1 cellular context compared by ENCODE assay signal in genomic region chr1:201709564-201710295, GRCh38.
TF ChIP-seq lines count a peak whose summit lies in the region.

No MANE protein-coding gene starts in this region.

TF ChIP-seq in GM23338, 12 proteins besides CTCF, POLR2A, EP300 and RAD21 (continued from another document):
- TF ChIP-seq, protein P1, sequence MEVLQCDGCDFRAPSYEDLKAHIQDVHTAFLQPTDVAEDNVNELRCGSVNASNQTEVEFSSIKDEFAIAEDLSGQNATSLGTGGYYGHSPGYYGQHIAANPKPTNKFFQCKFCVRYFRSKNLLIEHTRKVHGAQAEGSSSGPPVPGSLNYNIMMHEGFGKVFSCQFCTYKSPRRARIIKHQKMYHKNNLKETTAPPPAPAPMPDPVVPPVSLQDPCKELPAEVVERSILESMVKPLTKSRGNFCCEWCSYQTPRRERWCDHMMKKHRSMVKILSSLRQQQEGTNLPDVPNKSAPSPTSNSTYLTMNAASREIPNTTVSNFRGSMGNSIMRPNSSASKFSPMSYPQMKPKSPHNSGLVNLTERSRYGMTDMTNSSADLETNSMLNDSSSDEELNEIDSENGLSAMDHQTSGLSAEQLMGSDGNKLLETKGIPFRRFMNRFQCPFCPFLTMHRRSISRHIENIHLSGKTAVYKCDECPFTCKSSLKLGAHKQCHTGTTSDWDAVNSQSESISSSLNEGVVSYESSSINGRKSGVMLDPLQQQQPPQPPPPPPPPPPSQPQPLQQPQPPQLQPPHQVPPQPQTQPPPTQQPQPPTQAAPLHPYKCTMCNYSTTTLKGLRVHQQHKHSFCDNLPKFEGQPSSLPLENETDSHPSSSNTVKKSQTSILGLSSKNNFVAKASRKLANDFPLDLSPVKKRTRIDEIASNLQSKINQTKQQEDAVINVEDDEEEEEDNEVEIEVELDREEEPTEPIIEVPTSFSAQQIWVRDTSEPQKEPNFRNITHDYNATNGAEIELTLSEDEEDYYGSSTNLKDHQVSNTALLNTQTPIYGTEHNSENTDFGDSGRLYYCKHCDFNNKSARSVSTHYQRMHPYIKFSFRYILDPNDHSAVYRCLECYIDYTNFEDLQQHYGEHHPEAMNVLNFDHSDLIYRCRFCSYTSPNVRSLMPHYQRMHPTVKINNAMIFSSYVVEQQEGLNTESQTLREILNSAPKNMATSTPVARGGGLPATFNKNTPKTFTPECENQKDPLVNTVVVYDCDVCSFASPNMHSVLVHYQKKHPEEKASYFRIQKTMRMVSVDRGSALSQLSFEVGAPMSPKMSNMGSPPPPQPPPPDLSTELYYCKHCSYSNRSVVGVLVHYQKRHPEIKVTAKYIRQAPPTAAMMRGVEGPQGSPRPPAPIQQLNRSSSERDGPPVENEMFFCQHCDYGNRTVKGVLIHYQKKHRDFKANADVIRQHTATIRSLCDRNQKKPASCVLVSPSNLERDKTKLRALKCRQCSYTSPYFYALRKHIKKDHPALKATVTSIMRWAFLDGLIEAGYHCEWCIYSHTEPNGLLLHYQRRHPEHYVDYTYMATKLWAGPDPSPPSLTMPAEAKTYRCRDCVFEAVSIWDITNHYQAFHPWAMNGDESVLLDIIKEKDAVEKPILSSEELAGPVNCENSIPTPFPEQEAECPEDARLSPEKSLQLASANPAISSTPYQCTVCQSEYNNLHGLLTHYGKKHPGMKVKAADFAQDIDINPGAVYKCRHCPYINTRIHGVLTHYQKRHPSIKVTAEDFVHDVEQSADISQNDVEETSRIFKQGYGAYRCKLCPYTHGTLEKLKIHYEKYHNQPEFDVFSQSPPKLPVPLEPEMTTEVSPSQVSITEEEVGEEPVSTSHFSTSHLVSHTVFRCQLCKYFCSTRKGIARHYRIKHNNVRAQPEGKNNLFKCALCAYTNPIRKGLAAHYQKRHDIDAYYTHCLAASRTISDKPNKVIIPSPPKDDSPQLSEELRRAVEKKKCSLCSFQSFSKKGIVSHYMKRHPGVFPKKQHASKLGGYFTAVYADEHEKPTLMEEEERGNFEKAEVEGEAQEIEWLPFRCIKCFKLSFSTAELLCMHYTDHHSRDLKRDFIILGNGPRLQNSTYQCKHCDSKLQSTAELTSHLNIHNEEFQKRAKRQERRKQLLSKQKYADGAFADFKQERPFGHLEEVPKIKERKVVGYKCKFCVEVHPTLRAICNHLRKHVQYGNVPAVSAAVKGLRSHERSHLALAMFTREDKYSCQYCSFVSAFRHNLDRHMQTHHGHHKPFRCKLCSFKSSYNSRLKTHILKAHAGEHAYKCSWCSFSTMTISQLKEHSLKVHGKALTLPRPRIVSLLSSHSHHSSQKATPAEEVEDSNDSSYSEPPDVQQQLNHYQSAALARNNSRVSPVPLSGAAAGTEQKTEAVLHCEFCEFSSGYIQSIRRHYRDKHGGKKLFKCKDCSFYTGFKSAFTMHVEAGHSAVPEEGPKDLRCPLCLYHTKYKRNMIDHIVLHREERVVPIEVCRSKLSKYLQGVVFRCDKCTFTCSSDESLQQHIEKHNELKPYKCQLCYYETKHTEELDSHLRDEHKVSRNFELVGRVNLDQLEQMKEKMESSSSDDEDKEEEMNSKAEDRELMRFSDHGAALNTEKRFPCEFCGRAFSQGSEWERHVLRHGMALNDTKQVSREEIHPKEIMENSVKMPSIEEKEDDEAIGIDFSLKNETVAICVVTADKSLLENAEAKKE (CRISPR knock-in tag; IDR thresholded peaks at IDR 0.05): no peak; the same call in 1 of the 2 replicates
- TF ChIP-seq ZNF114 (CRISPR knock-in tag; IDR thresholded peaks at IDR 0.05) (no peak), CREB1 (CRISPR knock-in tag; IDR thresholded peaks at IDR 0.05; ENCODE audit: low read depth) (no peak), POLR2AphosphoS5 (IDR thresholded peaks at IDR 0.05; ENCODE audit: low read depth) (no peak), STAT1 (IDR thresholded peaks at IDR 0.05; ENCODE audit: unreplicated experiment) (no peak), NANOG (IDR thresholded peaks at IDR 0.05; ENCODE audit: borderline replicate concordance) (no peak), EZH2 (IDR thresholded peaks at IDR 0.05; ENCODE audit: low read depth, unreplicated experiment) (no peak)
- TF ChIP-seq, protein P2, sequence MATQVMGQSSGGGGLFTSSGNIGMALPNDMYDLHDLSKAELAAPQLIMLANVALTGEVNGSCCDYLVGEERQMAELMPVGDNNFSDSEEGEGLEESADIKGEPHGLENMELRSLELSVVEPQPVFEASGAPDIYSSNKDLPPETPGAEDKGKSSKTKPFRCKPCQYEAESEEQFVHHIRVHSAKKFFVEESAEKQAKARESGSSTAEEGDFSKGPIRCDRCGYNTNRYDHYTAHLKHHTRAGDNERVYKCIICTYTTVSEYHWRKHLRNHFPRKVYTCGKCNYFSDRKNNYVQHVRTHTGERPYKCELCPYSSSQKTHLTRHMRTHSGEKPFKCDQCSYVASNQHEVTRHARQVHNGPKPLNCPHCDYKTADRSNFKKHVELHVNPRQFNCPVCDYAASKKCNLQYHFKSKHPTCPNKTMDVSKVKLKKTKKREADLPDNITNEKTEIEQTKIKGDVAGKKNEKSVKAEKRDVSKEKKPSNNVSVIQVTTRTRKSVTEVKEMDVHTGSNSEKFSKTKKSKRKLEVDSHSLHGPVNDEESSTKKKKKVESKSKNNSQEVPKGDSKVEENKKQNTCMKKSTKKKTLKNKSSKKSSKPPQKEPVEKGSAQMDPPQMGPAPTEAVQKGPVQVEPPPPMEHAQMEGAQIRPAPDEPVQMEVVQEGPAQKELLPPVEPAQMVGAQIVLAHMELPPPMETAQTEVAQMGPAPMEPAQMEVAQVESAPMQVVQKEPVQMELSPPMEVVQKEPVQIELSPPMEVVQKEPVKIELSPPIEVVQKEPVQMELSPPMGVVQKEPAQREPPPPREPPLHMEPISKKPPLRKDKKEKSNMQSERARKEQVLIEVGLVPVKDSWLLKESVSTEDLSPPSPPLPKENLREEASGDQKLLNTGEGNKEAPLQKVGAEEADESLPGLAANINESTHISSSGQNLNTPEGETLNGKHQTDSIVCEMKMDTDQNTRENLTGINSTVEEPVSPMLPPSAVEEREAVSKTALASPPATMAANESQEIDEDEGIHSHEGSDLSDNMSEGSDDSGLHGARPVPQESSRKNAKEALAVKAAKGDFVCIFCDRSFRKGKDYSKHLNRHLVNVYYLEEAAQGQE (IDR thresholded peaks at IDR 0.05; ENCODE audit: unreplicated experiment): no peak
TF ChIP-seq in GM23338: peak in this region for 0.
